28 cellular contexts compared by ENCODE assay signal in the genomic region with DNA sequence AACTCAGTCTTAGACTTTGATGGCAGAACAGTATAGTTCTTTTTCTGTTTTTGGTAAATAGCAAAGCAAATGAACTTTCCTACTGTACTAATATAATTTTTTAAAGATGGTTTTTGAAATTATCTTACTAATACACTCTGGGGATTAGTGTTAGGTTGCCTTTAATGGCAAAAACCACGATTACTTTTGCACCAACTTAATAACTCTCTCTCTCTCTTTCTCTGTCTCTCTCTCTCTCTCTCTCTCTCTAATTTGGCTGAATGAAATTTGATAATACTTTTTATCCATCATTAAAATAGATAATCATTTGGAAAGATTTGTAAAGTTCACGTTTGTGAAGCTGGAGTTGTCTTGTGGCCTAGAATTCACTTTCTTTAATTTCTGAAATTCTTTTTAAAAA.
"Had no signal": no experiment of that assay in that cellular context is flagged by ENCODE, and none has a peak within 500 bp of the region (broad histone marks: within the 10 kb centered on the region; RNA-seq: fewer than 3 reads in every experiment).

No MANE protein-coding gene starts in this region.

- DNase-seq: stimulated activated CD4-positive, alpha-beta T cell treated with anti-CD3 and anti-CD28 coated beads, Interleukin-2, amount 100 ng/mL, for 48 hours; stimulated activated CD4-positive, alpha-beta T cell treated with anti-CD3 and anti-CD28 coated beads, Interleukin-4, amount 100 ng/mL, for 1 hour; stimulated activated CD4-positive, alpha-beta T cell treated with anti-CD3 and anti-CD28 coated beads, Interleukin-4, amount 100 ng/mL, for 24 hours; stimulated activated CD4-positive, alpha-beta T cell treated with anti-CD3 and anti-CD28 coated beads, Interleukin-4, amount 100 ng/mL, for 4 hours; stimulated activated CD8-positive, alpha-beta memory T cell treated with anti-CD3 and anti-CD28 coated beads, Interleukin-4, amount 100 ng/mL, for 48 hours; stimulated activated naive B cell treated with anti-CD40 and anti-IgM and Interleukin-4, amounts not matched to agents 10 μg/mL and 1 μg/mL and 100 μg/mL, for 72 hours; stimulated activated naive CD4-positive, alpha-beta T cell; stimulated activated naive CD4-positive, alpha-beta T cell treated with Interleukin-2 at 50 U/mL for 16 hours; stimulated activated naive CD8-positive, alpha-beta T cell treated with anti-CD3 and anti-CD28 coated beads, Interleukin-15, amount 100 ng/mL, for 72 hours; stimulated activated naive CD8-positive, alpha-beta T cell treated with anti-CD3 and anti-CD28 coated beads, Interleukin-15, Interleukin-2, amounts not matched to agents 100 U/mL and 50 U/mL, for 24 hours; stomach; substantia nigra; testis; thyroid gland; tibial artery; transverse colon; trophoblast cell; upper lobe of left lung; upper lobe of right lung; uterus had no signal

- H3K27me3 Mint-ChIP-seq: stimulated activated memory B cell treated with anti-CD40 and anti-IgM and Interleukin-4, amounts not matched to agents 10 μg/mL and 1 μg/mL and 100 μg/mL, for 72 hours; stimulated activated naive B cell treated with anti-CD40 and anti-IgM and Interleukin-4, amounts not matched to agents 10 μg/mL and 1 μg/mL and 100 μg/mL, for 72 hours; stimulated activated naive CD8-positive, alpha-beta T cell treated with anti-CD3 and anti-CD28 coated beads, Interleukin-15, amount 100 ng/mL, for 72 hours; stimulated activated naive CD8-positive, alpha-beta T cell treated with anti-CD3 and anti-CD28 coated beads, Interleukin-15, Interleukin-2, amounts not matched to agents 100 ng/mL and 50 ng/mL, for 24 hours; type B pancreatic cell had no signal

- H3K9me3 Mint-ChIP-seq: stimulated activated effector memory CD8-positive, alpha-beta T cell treated with anti-CD3 and anti-CD28 coated beads, Interleukin-12 subunit alpha, Interleukin-12 subunit beta, amount 100 ng/mL, for 72 hours; stimulated activated memory B cell treated with anti-CD40 and anti-IgM and Interleukin-4, amounts not matched to agents 10 μg/mL and 1 μg/mL and 100 μg/mL, for 72 hours; stimulated activated naive B cell treated with anti-CD40 and anti-IgM and Interleukin-4, amounts not matched to agents 10 μg/mL and 1 μg/mL and 100 μg/mL, for 72 hours; stimulated activated naive CD8-positive, alpha-beta T cell treated with anti-CD3 and anti-CD28 coated beads, Interleukin-15, amount 100 ng/mL, for 72 hours; stimulated activated naive CD8-positive, alpha-beta T cell treated with anti-CD3 and anti-CD28 coated beads, Interleukin-15, Interleukin-2, amounts not matched to agents 100 ng/mL and 50 ng/mL, for 24 hours had no signal

- H3K4me3 Mint-ChIP-seq: stimulated activated effector memory CD8-positive, alpha-beta T cell treated with anti-CD3 and anti-CD28 coated beads, Interleukin-12 subunit alpha, Interleukin-12 subunit beta, amount 100 ng/mL, for 72 hours; stimulated activated memory B cell treated with anti-CD40 and anti-IgM and Interleukin-4, amounts not matched to agents 10 μg/mL and 1 μg/mL and 100 μg/mL, for 72 hours; stimulated activated naive B cell treated with anti-CD40 and anti-IgM and Interleukin-4, amounts not matched to agents 10 μg/mL and 1 μg/mL and 100 μg/mL, for 72 hours; stimulated activated naive CD8-positive, alpha-beta T cell treated with anti-CD3 and anti-CD28 coated beads, Interleukin-15, amount 100 ng/mL, for 72 hours; stimulated activated naive CD8-positive, alpha-beta T cell treated with anti-CD3 and anti-CD28 coated beads, Interleukin-15, Interleukin-2, amounts not matched to agents 100 ng/mL and 50 ng/mL, for 24 hours; type B pancreatic cell had no signal

- H3K9me3 ChIP-seq: stomach, suprapubic skin, testis, thoracic aorta, thyroid gland, tibial artery, tibial nerve, transverse colon, upper lobe of left lung, upper lobe of right lung, uterus, vagina had no signal

- H3K36me3 ChIP-seq: thyroid gland, uterus had no signal

- H3K4me3 ChIP-seq: stomach, suprapubic skin, testis, thoracic aorta, thyroid gland, tibial artery, tibial nerve, transverse colon, upper lobe of left lung, upper lobe of right lung, uterus, vagina had no signal

- H3K27me3 ChIP-seq: stomach, suprapubic skin, testis, thyroid gland, tibial artery, tibial nerve, transverse colon, upper lobe of left lung, upper lobe of right lung, uterus, vagina had no signal

- H3K4me1 ChIP-seq: suprapubic skin, testis, thyroid gland, tibial nerve, upper lobe of right lung, uterus, vagina had no signal

- H3K27ac Mint-ChIP-seq: stimulated activated effector memory CD8-positive, alpha-beta T cell treated with anti-CD3 and anti-CD28 coated beads, Interleukin-12 subunit alpha, Interleukin-12 subunit beta, amount 100 ng/mL, for 72 hours; stimulated activated memory B cell treated with anti-CD40 and anti-IgM and Interleukin-4, amounts not matched to agents 10 μg/mL and 1 μg/mL and 100 μg/mL, for 72 hours; stimulated activated naive B cell treated with anti-CD40 and anti-IgM and Interleukin-4, amounts not matched to agents 10 μg/mL and 1 μg/mL and 100 μg/mL, for 72 hours; stimulated activated naive CD8-positive, alpha-beta T cell treated with anti-CD3 and anti-CD28 coated beads, Interleukin-15, amount 100 ng/mL, for 72 hours; stimulated activated naive CD8-positive, alpha-beta T cell treated with anti-CD3 and anti-CD28 coated beads, Interleukin-15, Interleukin-2, amounts not matched to agents 100 ng/mL and 50 ng/mL, for 24 hours; type B pancreatic cell had no signal

- ATAC-seq: stimulated activated effector memory CD8-positive, alpha-beta T cell treated with anti-CD3 and anti-CD28 coated beads, Interleukin-12 subunit alpha, Interleukin-12 subunit beta, amount 100 ng/mL, for 72 hours; stimulated activated memory B cell treated with anti-CD40 and anti-IgM and Interleukin-4, amounts not matched to agents 10 μg/mL and 1 μg/mL and 100 μg/mL, for 72 hours; stimulated activated naive B cell treated with anti-CD40 and anti-IgM and Interleukin-4, amounts not matched to agents 10 μg/mL and 1 μg/mL and 100 μg/mL, for 72 hours; stimulated activated naive CD8-positive, alpha-beta T cell treated with anti-CD3 and anti-CD28 coated beads, Interleukin-15, amount 100 ng/mL, for 72 hours; stimulated activated naive CD8-positive, alpha-beta T cell treated with anti-CD3 and anti-CD28 coated beads, Interleukin-15, Interleukin-2, amounts not matched to agents 100 U/mL and 50 U/mL, for 24 hours; upper lobe of right lung had no signal

- H3K4me1 Mint-ChIP-seq: stimulated activated effector memory CD8-positive, alpha-beta T cell treated with anti-CD3 and anti-CD28 coated beads, Interleukin-12 subunit alpha, Interleukin-12 subunit beta, amount 100 ng/mL, for 72 hours; stimulated activated naive CD8-positive, alpha-beta T cell treated with anti-CD3 and anti-CD28 coated beads, Interleukin-15, amount 100 ng/mL, for 72 hours had no signal

- H3K27ac ChIP-seq: stomach, suprapubic skin, testis, thoracic aorta, thyroid gland, tibial nerve, transverse colon, upper lobe of left lung, upper lobe of right lung, uterus, vagina had no signal
